Comparison of ENCODE assay signal across 8 cellular contexts in genomic region chr19:13093407-13094284, GRCh38. TPM values are rescaled to one million over a fixed set of nuclear protein-coding genes. Genes with fewer than 3 reads are reported as not detected.
DNase-seq lines count a peak whose midpoint lies in the region; ATAC-seq and TF ChIP-seq lines count a peak whose summit lies in the region.

No MANE protein-coding gene starts in this region.

- H3K27ac Mint-ChIP-seq in activated naive CD4-positive, alpha-beta T cell treated with anti-CD3 and anti-CD28 coated beads, Interleukin-2, amount 50 U/mL, for 72 hours, result no peak overlapping the region
- H3K27ac Mint-ChIP-seq in glutamatergic neuron (ENCODE audit: unreplicated experiment), result no peak overlapping the region

- no peak overlapping the region for H3K4me2 ChIP-seq in SK-N-SH
- H3K4me2 ChIP-seq in trophoblast cell (ENCODE audit: low read length), result no peak overlapping the region

- no peaks in the 10 kb centered on the region for H3K79me1 ChIP-seq in trophoblast cell (ENCODE audit: low read length)

- H3K4me3 Mint-ChIP-seq in glutamatergic neuron (ENCODE audit: unreplicated experiment), result no peak overlapping the region

- no peak overlapping the region for H2BK120ac ChIP-seq in trophoblast cell (ENCODE audit: insufficient read depth, low read length, poor library complexity)

- H3K27ac ChIP-seq in SK-N-SH (ENCODE audit: low read depth in 2 of 2, low read length in 1 of 2), result peak overlapping the region; percentile 27 to 99; a peak in 3 of 4 replicates
- H3K27ac ChIP-seq in trophoblast cell (ENCODE audit: low read depth, low read length), result no peak overlapping the region
- H3K27ac ChIP-seq in transverse colon, result peak overlapping the region; percentile 89 to 93 (median 92)

- no peak overlapping the region for H4K12ac ChIP-seq in trophoblast cell (ENCODE audit: low read depth, low read length)

- H3K4ac ChIP-seq in trophoblast cell (ENCODE audit: low read depth, low read length), result no peak overlapping the region

- POLR2A ChIA-PET in SK-N-SH (lab: Yijun Ruan, JAX), result interaction anchor here (0.9 to 1.9 kb wide), 7 partner anchors 32 to 128 kb away, joined by 3 to 12 read pairs (median 4); no protein-coding TSS in a partner anchor

- H3K36me3 ChIP-seq in SK-N-SH (replicated peaks in 1 of 2; ENCODE audit: control insufficient read depth in 1 of 2, insufficient read depth in 2 of 2, low read length in 1 of 2) (peaks cover 0 to 6% of the 10 kb centered on the region in 2 experiments), trophoblast cell (ENCODE audit: control insufficient read depth in 1 of 2, insufficient read depth in 2 of 2, low read length in 2 of 2) (no peaks in the 10 kb centered on the region), transverse colon (no peaks in the 10 kb centered on the region)

- no peak overlapping the region for H3K4me3 ChIP-seq in GM12864 (ENCODE audit: low read depth, low read length)
- H3K4me3 ChIP-seq in SK-N-SH (ENCODE audit: low read depth in 2 of 2, low read length in 1 of 2), result no peak overlapping the region; a peak in 1 of 4 replicates
- no peak overlapping the region for H3K4me3 ChIP-seq in trophoblast cell (ENCODE audit: low read depth, low read length)
- no peak overlapping the region for H3K4me3 ChIP-seq in transverse colon

- peaks cover 6% of the 10 kb centered on the region for H3K27me3 Mint-ChIP-seq in glutamatergic neuron (ENCODE audit: unreplicated experiment)

- TF ChIP-seq RAD21 in SK-N-SH (IDR thresholded peaks at IDR 0.05; ENCODE audit: low read length), result peak; percentile 98

- DNase-seq in GM12864 (ENCODE audit: low read depth), result peak; percentile 56
- DNase-seq in MV-4-11 (lab: John Stamatoyannopoulos, UW), result peak; percentile 90
- peak; percentile 92 for DNase-seq in SK-N-SH
- DNase-seq in activated naive CD4-positive, alpha-beta T cell treated with anti-CD3 and anti-CD28 coated beads, Interleukin-2, amount 50 U/mL, for 72 hours (ENCODE audit: low spot score in 2 of 2), result peak; percentile 75 to 83
- peak; percentile 86 for DNase-seq in glutamatergic neuron
- DNase-seq in trophoblast cell, result peak; percentile 75 to 83
- peak; percentile 86 for DNase-seq in transverse colon

- H3K18ac ChIP-seq in trophoblast cell (ENCODE audit: low read length), result no peak overlapping the region

- H2AK5ac ChIP-seq in trophoblast cell (ENCODE audit: low read length), result no peak overlapping the region

- no peaks in the 10 kb centered on the region for H3K9me3 Mint-ChIP-seq in activated naive CD4-positive, alpha-beta T cell treated with anti-CD3 and anti-CD28 coated beads, Interleukin-2, amount 50 U/mL, for 72 hours
- H3K9me3 Mint-ChIP-seq in glutamatergic neuron (ENCODE audit: unreplicated experiment), result peaks cover 4% of the 10 kb centered on the region

- H3K9me3 ChIP-seq in SK-N-SH (no peaks in the 10 kb centered on the region), trophoblast cell (ENCODE audit: insufficient read depth, low read depth, low read length) (peaks cover 2% of the 10 kb centered on the region), transverse colon (no peaks in the 10 kb centered on the region)

- no peak overlapping the region for H4K8ac ChIP-seq in trophoblast cell (ENCODE audit: low read depth, low read length)

- TF ChIP-seq EP300 in SK-N-SH (IDR thresholded peaks at IDR 0.05; ENCODE audit: borderline replicate concordance in 1 of 2, low read depth in 1 of 2, low read length in 1 of 2) (no peak), transverse colon (IDR thresholded peaks at IDR 0.05; ENCODE audit: low read depth) (no peak)

- H3K79me2 ChIP-seq in SK-N-SH (ENCODE audit: insufficient read depth), result no peaks in the 10 kb centered on the region
- no peaks in the 10 kb centered on the region for H3K79me2 ChIP-seq in trophoblast cell (ENCODE audit: control insufficient read depth, insufficient read depth, low read length, poor library complexity)

- no peak overlapping the region for H2BK12ac ChIP-seq in trophoblast cell (ENCODE audit: low read length)

- H3K36me3 Mint-ChIP-seq in activated naive CD4-positive, alpha-beta T cell treated with anti-CD3 and anti-CD28 coated beads, Interleukin-2, amount 50 U/mL, for 72 hours, result no peaks in the 10 kb centered on the region
- no peaks in the 10 kb centered on the region for H3K36me3 Mint-ChIP-seq in glutamatergic neuron (ENCODE audit: unreplicated experiment)

- intact Hi-C loops in transverse colon (cut with DNase I; ENCODE audit: low total_unique reads), result loop anchor here (2.0 to 10.0 kb wide), 2 partner anchors 115 to 209 kb away; partner anchors contain the start of genes DNASE2 and KLF1

- no peak for TF ChIP-seq POLR2A in transverse colon (IDR thresholded peaks at IDR 0.05)

- no peaks in the 10 kb centered on the region for H3K9me2 ChIP-seq in SK-N-SH

- no peaks in the 10 kb centered on the region for H3K27me3 ChIP-seq in SK-N-SH (ENCODE audit: insufficient read depth)
- peaks cover 50% of the 10 kb centered on the region for H3K27me3 ChIP-seq in trophoblast cell (ENCODE audit: insufficient read depth, low read length)
- no peaks in the 10 kb centered on the region for H3K27me3 ChIP-seq in transverse colon

- WGBS in SK-N-SH (ENCODE audit: low lambda C conversion rate), result 23% methylated on average over 8 of the region's 12 CpGs
- WGBS in trophoblast cell (ENCODE audit: extremely low coverage, insufficient coverage, insufficient read length), result no CpG with 5 or more reads among the region's 12 CpGs
- 42% methylated on average over 11 of the region's 12 CpGs; no CpG with 5 or more reads in 1 of the 2 donors for WGBS in transverse colon (ENCODE audit: low coverage in 1 of 2), 2 donors

- H4K20me1 ChIP-seq in SK-N-SH (ENCODE audit: insufficient read depth), result no peaks in the 10 kb centered on the region

- peak; percentile 94 for TF ChIP-seq CTCF in GM12864 (IDR thresholded peaks at IDR 0.05; ENCODE audit: low read depth, low read length, missing control alignments)
- peak; percentile 88 for TF ChIP-seq CTCF in SK-N-SH (IDR thresholded peaks at IDR 0.05)
- TF ChIP-seq CTCF in glutamatergic neuron (IDR thresholded peaks at IDR 0.05; ENCODE audit: partially characterized antibody, unreplicated experiment), result peak; percentile 99
- TF ChIP-seq CTCF in transverse colon (IDR thresholded peaks at IDR 0.05), result peak; percentile 94 to 97 (median 96)

- no peak overlapping the region for H3K9ac ChIP-seq in SK-N-SH
- no peak overlapping the region for H3K9ac ChIP-seq in trophoblast cell (ENCODE audit: low read length)

- H3K14ac ChIP-seq in trophoblast cell (ENCODE audit: low read length), result no peak overlapping the region

- H2BK5ac ChIP-seq in trophoblast cell (ENCODE audit: low read depth, low read length, poor library complexity), result no peak overlapping the region

- H3K4me1 ChIP-seq in SK-N-SH (ENCODE audit: control insufficient read depth in 1 of 2, insufficient read depth in 2 of 2, low read depth in 1 of 2, low read length in 1 of 2), result peaks cover 19 to 76% of the 10 kb centered on the region in 2 experiments
- H3K4me1 ChIP-seq in trophoblast cell (ENCODE audit: control insufficient read depth in 1 of 2, insufficient read depth in 2 of 2, low read length in 2 of 2), result peaks cover 0 to 2% of the 10 kb centered on the region in 2 experiments
- H3K4me1 ChIP-seq in transverse colon, result peaks cover 32 to 70% (median 51%) of the 10 kb centered on the region in 4 donors

- H2AFZ ChIP-seq in SK-N-SH (ENCODE audit: low read depth) (no peak overlapping the region), trophoblast cell (ENCODE audit: insufficient read depth, low read length, poor library complexity) (no peak overlapping the region)

- no peak overlapping the region for H3K23ac ChIP-seq in trophoblast cell (ENCODE audit: low read length)

- H3F3A ChIP-seq in SK-N-SH (replicated peaks; ENCODE audit: insufficient read depth), result no peaks in the 10 kb centered on the region

- peak; percentile 85 to 88 for ATAC-seq in activated naive CD4-positive, alpha-beta T cell treated with anti-CD3 and anti-CD28 coated beads, Interleukin-2, amount 50 U/mL, for 72 hours
- no peak for ATAC-seq in GM18502 (IDR thresholded peaks at IDR 0.05; ENCODE audit: poor library complexity, unreplicated experiment)

- in situ Hi-C loops in transverse colon (cut with MboI; ENCODE audit: low pct_ligation_motif_present in 1 of 4, low pct_unique_long_range_greater_than_20kb in 1 of 4, low sequenced_read_pairs in 3 of 4), result loop anchor here in 2 of 4 donors (5.0 to 25.0 kb wide), 2 partner anchors 106 to 116 kb away; partner anchors contain the start of gene NFIX (in 1 of the 2)

- H3K4me1 Mint-ChIP-seq in glutamatergic neuron (ENCODE audit: low read depth, unreplicated experiment), result peaks cover 10% of the 10 kb centered on the region

- CTCF ChIA-PET in SK-N-SH (lab: Yijun Ruan, JAX), result interaction anchor here (0.5 to 9.2 kb wide), 44 partner anchors 8 to 256 kb away, joined by 3 to 603 read pairs (median 6); partner anchors contain the start of genes DAND5, DNASE2, FARSA and LYL1

- H4K91ac ChIP-seq in trophoblast cell (ENCODE audit: low read depth, low read length), result no peak overlapping the region

RNA-seq across cellular contexts. Expression of gene LYL1, which starts 9.0 kb away (rescaled TPM):
- 1.1 and 2.2 TPM in 2 replicates for polyA plus RNA-seq in SK-N-SH (2012; rRNA removed)
- 0.80 and 1.8 TPM in 2 replicates for polyA plus RNA-seq in SK-N-SH (2012; cell fraction: cytosol; rRNA removed)
- 3.7 and 4.9 TPM in 2 replicates for polyA plus RNA-seq in SK-N-SH (2012; cell fraction: nucleus; rRNA removed)
- total RNA-seq in activated naive CD4-positive, alpha-beta T cell treated with anti-CD3 and anti-CD28 coated beads, Interleukin-2, amount 50 U/mL, for 72 hours, result 1 to 10 TPM in 1 of 2 donors, under 1 TPM in 1; 0.71 to 3.2 TPM
- total RNA-seq in glutamatergic neuron (ENCODE audit: unreplicated experiment) (1.3 TPM), transverse colon (10 to 100 TPM in 3 of 4 donors, 1 to 10 TPM in 1; 4.5 to 33.4 (median 16.7) TPM)
- polyA plus RNA-seq in trophoblast cell (2013), result 0.10 and 0.16 TPM in 2 replicates

RNA-seq across cellular contexts. Expression of gene TRMT1, which starts 22.9 kb away (rescaled TPM):
- polyA plus RNA-seq in SK-N-SH (2012; rRNA removed), result 60.9 and 64.9 TPM in 2 replicates
- 15.7 and 22.8 TPM in 2 replicates for polyA plus RNA-seq in SK-N-SH (2012; cell fraction: cytosol; rRNA removed)
- polyA plus RNA-seq in SK-N-SH (2012; cell fraction: nucleus; rRNA removed), result 485 and 635 TPM in 2 replicates
- 10 to 100 TPM; 65.5 to 82.4 TPM for total RNA-seq in activated naive CD4-positive, alpha-beta T cell treated with anti-CD3 and anti-CD28 coated beads, Interleukin-2, amount 50 U/mL, for 72 hours
- 29.2 TPM for total RNA-seq in glutamatergic neuron (ENCODE audit: unreplicated experiment)
- polyA plus RNA-seq in trophoblast cell (2013), result 26.6 and 28.8 TPM in 2 replicates
- total RNA-seq in transverse colon, result 100 to 1,000 TPM in 1 of 4 donors, 10 to 100 TPM in 3; 26.6 to 199 (median 60.7) TPM

RNA-seq across cellular contexts. Expression of gene NACC1, which starts 24.4 kb away (rescaled TPM):
- polyA plus RNA-seq in SK-N-SH (2012; rRNA removed), result 72.8 and 127 TPM in 2 replicates
- 36.3 and 58.8 TPM in 2 replicates for polyA plus RNA-seq in SK-N-SH (2012; cell fraction: cytosol; rRNA removed)
- polyA plus RNA-seq in SK-N-SH (2012; cell fraction: nucleus; rRNA removed), result 107 and 113 TPM in 2 replicates
- 10 to 100 TPM; 56.0 to 67.0 TPM for total RNA-seq in activated naive CD4-positive, alpha-beta T cell treated with anti-CD3 and anti-CD28 coated beads, Interleukin-2, amount 50 U/mL, for 72 hours
- total RNA-seq in glutamatergic neuron (ENCODE audit: unreplicated experiment) (68.6 TPM), transverse colon (10 to 100 TPM; 31.6 to 54.2 (median 36.5) TPM)
- polyA plus RNA-seq in trophoblast cell (2013), result 149 and 154 TPM in 2 replicates

RNA-seq across cellular contexts. Expression of gene STX10, which starts 56.5 kb away (rescaled TPM):
- 143 and 163 TPM in 2 replicates for polyA plus RNA-seq in SK-N-SH (2012; rRNA removed)
- 105 and 124 TPM in 2 replicates for polyA plus RNA-seq in SK-N-SH (2012; cell fraction: cytosol; rRNA removed)
- polyA plus RNA-seq in SK-N-SH (2012; cell fraction: nucleus; rRNA removed), result 322 and 532 TPM in 2 replicates
- 10 to 100 TPM; 67.2 to 77.1 TPM for total RNA-seq in activated naive CD4-positive, alpha-beta T cell treated with anti-CD3 and anti-CD28 coated beads, Interleukin-2, amount 50 U/mL, for 72 hours
- total RNA-seq in glutamatergic neuron (ENCODE audit: unreplicated experiment) (17.2 TPM), transverse colon (100 to 1,000 TPM in 1 of 4 donors, 10 to 100 TPM in 3; 69.7 to 164 (median 84.2) TPM)
- 45.9 and 47.7 TPM in 2 replicates for polyA plus RNA-seq in trophoblast cell (2013)

RNA-seq across cellular contexts. Expression of gene IER2, which starts 56.6 kb away (rescaled TPM):
- 55.7 and 115 TPM in 2 replicates for polyA plus RNA-seq in SK-N-SH (2012; rRNA removed)
- 56.1 and 82.2 TPM in 2 replicates for polyA plus RNA-seq in SK-N-SH (2012; cell fraction: cytosol; rRNA removed)
- polyA plus RNA-seq in SK-N-SH (2012; cell fraction: nucleus; rRNA removed), result 210 and 342 TPM in 2 replicates
- 100 to 1,000 TPM; 111 to 174 TPM for total RNA-seq in activated naive CD4-positive, alpha-beta T cell treated with anti-CD3 and anti-CD28 coated beads, Interleukin-2, amount 50 U/mL, for 72 hours
- total RNA-seq in glutamatergic neuron (ENCODE audit: unreplicated experiment) (109 TPM), transverse colon (100 to 1,000 TPM; 184 to 503 (median 244) TPM)
- 139 and 150 TPM in 2 replicates for polyA plus RNA-seq in trophoblast cell (2013)
